14 cellular contexts compared by ENCODE assay signal in genomic region chr4:17027495-17027894, GRCh38.
A peak's percentile ranks its signal among the peaks of the same experiment; 100 is the strongest.
DNase-seq lines count a peak whose midpoint lies in the region; ATAC-seq, FAIRE-seq and TF ChIP-seq lines count a peak whose summit lies in the region.
"Had no signal": no experiment of that assay in that cellular context is flagged by ENCODE, and none has a peak within 500 bp of the region (broad histone marks: within the 10 kb centered on the region; RNA-seq: fewer than 3 reads in every experiment).

No MANE protein-coding gene starts in this region.

- TF ChIP-seq POLR2A in heart left ventricle (IDR thresholded peaks at IDR 0.05) (no peak), adrenal gland (IDR thresholded peaks at IDR 0.05) (no peak)

- no peaks in the 10 kb centered on the region for H3K36me3 Mint-ChIP-seq in activated naive CD8-positive, alpha-beta T cell treated with anti-CD3 and anti-CD28 coated beads for 36 hours
- no peaks in the 10 kb centered on the region for H3K36me3 Mint-ChIP-seq in CD8-positive, alpha-beta T cell

- no peak overlapping the region for H3K4me3 Mint-ChIP-seq in activated naive CD8-positive, alpha-beta T cell treated with anti-CD3 and anti-CD28 coated beads for 36 hours
- H3K4me3 Mint-ChIP-seq in CD8-positive, alpha-beta T cell = no peak overlapping the region
- H3K4me3 Mint-ChIP-seq: B cell, T-helper 17 cell had no signal

- POLR2A ChIA-PET in CD8-positive, alpha-beta T cell (lab: Charles Lee) = no interaction called here

- 63 to 69% (median 66%) methylated on average over 6 of the region's 6 CpGs for WGBS in heart left ventricle, 4 donors
- 69 to 72% (median 71%) methylated on average over 6 of the region's 6 CpGs for WGBS in adrenal gland, 4 donors

- no peak for DNase-seq in heart left ventricle
- no peak for DNase-seq in Right ventricle myocardium inferior (ENCODE audit: missing footprints)
- DNase-seq in adrenal gland = peak in 4 of 7 donors; percentile 1 to 20 (median 19)
- DNase-seq in fibroblast of villous mesenchyme (ENCODE audit: low read depth) = peak; percentile 85
- DNase-seq in urothelium cell line (ENCODE audit: low spot score) = peak; percentile 64
- DNase-seq in activated naive CD8-positive, alpha-beta T cell treated with anti-CD3 and anti-CD28 coated beads for 36 hours = no peak
- DNase-seq in NCI-H2081 (lab: John Stamatoyannopoulos, UW) = no peak
- DNase-seq in CD8-positive, alpha-beta T cell = no peak
- DNase-seq: NCI-H748 treated with DMSO at 0.1 percent for 48 hours, small intestine, T-helper 17 cell had no signal

- intact Hi-C loops in heart left ventricle (cut with DNase I) = no loop called here
- intact Hi-C loops in Right ventricle myocardium inferior (cut with DNase I) = no loop called here
- intact Hi-C loops in adrenal gland (cut with DNase I) = no loop called here
- intact Hi-C loops in CD8-positive, alpha-beta T cell (cut with DNase I, micrococcal nuclease) = no loop called here

- peak in 3 of 4 donors; percentile 33 to 90 (median 48) for ATAC-seq in heart left ventricle
- no peak for ATAC-seq in Right ventricle myocardium inferior
- no peak for ATAC-seq in CD8-positive, alpha-beta T cell
- ATAC-seq: body of pancreas, T-helper 17 cell had no signal

- no peak for FAIRE-seq in urothelium cell line (lab: Jason Lieb, UNC)
- FAIRE-seq: small intestine had no signal

- CTCF ChIA-PET in CD8-positive, alpha-beta T cell (lab: Charles Lee) = no interaction called here

- H3K27ac Mint-ChIP-seq in activated naive CD8-positive, alpha-beta T cell treated with anti-CD3 and anti-CD28 coated beads for 36 hours = no peak overlapping the region
- H3K27ac Mint-ChIP-seq in CD8-positive, alpha-beta T cell = no peak overlapping the region
- H3K27ac Mint-ChIP-seq: B cell, T-helper 17 cell had no signal

- H3K27me3 ChIP-seq in heart left ventricle (no peaks in the 10 kb centered on the region), adrenal gland (no peaks in the 10 kb centered on the region)
- no peaks in the 10 kb centered on the region for H3K27me3 ChIP-seq in CD8-positive, alpha-beta T cell (ENCODE audit: insufficient read depth, low read length)
- H3K27me3 ChIP-seq: body of pancreas had no signal

- H3K27me3 Mint-ChIP-seq in activated naive CD8-positive, alpha-beta T cell treated with anti-CD3 and anti-CD28 coated beads for 36 hours = peaks cover 24% of the 10 kb centered on the region
- H3K27me3 Mint-ChIP-seq in CD8-positive, alpha-beta T cell (ENCODE audit: low read depth) = peaks cover 16% of the 10 kb centered on the region
- H3K27me3 Mint-ChIP-seq: B cell had no signal

- no peaks in the 10 kb centered on the region for H3K9me3 ChIP-seq in heart left ventricle
- H3K9me3 ChIP-seq in adrenal gland (replicated peaks in 1 of 3) = no peaks in the 10 kb centered on the region
- no peaks in the 10 kb centered on the region for H3K9me3 ChIP-seq in CD8-positive, alpha-beta T cell (ENCODE audit: low read length)
- H3K9me3 ChIP-seq: body of pancreas had no signal

- H3K4me1 ChIP-seq in heart left ventricle (no peaks in the 10 kb centered on the region), adrenal gland (replicated peaks in 1 of 2) (no peaks in the 10 kb centered on the region)
- no peaks in the 10 kb centered on the region for H3K4me1 ChIP-seq in CD8-positive, alpha-beta T cell (ENCODE audit: insufficient read depth, low read length)
- H3K4me1 ChIP-seq: body of pancreas had no signal

- TF ChIP-seq CTCF in heart left ventricle (IDR thresholded peaks at IDR 0.05) (no peak), adrenal gland (IDR thresholded peaks at IDR 0.05) (no peak), fibroblast of villous mesenchyme (IDR thresholded peaks at IDR 0.05; ENCODE audit: insufficient read depth, low read depth, low read length) (no peak)
- no peak for TF ChIP-seq CTCF in CD8-positive, alpha-beta T cell (IDR thresholded peaks at IDR 0.05)

- H3K4me3 ChIP-seq in heart left ventricle (no peak overlapping the region), adrenal gland (no peak overlapping the region), fibroblast of villous mesenchyme (ENCODE audit: low read depth, low read length) (no peak overlapping the region)
- no peak overlapping the region for H3K4me3 ChIP-seq in CD8-positive, alpha-beta T cell (ENCODE audit: low read depth, low read length)
- H3K4me3 ChIP-seq: body of pancreas had no signal

- H3K9me3 Mint-ChIP-seq in activated naive CD8-positive, alpha-beta T cell treated with anti-CD3 and anti-CD28 coated beads for 36 hours = no peaks in the 10 kb centered on the region
- no peaks in the 10 kb centered on the region for H3K9me3 Mint-ChIP-seq in CD8-positive, alpha-beta T cell

- H3K4me1 Mint-ChIP-seq in activated naive CD8-positive, alpha-beta T cell treated with anti-CD3 and anti-CD28 coated beads for 36 hours = no peaks in the 10 kb centered on the region
- H3K4me1 Mint-ChIP-seq in CD8-positive, alpha-beta T cell (ENCODE audit: low read depth) = no peaks in the 10 kb centered on the region
- H3K4me1 Mint-ChIP-seq: B cell, T-helper 17 cell had no signal

- no peak overlapping the region for H3K27ac ChIP-seq in heart left ventricle
- no peak overlapping the region for H3K27ac ChIP-seq in adrenal gland
- H3K27ac ChIP-seq in CD8-positive, alpha-beta T cell (ENCODE audit: low read depth, low read length) = no peak overlapping the region
- H3K27ac ChIP-seq: body of pancreas, KMS-11 had no signal

- no peaks in the 10 kb centered on the region for H3K36me3 ChIP-seq in heart left ventricle
- H3K36me3 ChIP-seq in adrenal gland (replicated peaks in 1 of 2) = no peaks in the 10 kb centered on the region
- H3K36me3 ChIP-seq in CD8-positive, alpha-beta T cell (ENCODE audit: insufficient read depth, low read length) = no peaks in the 10 kb centered on the region

Comparison
In these comparisons a context has a peak if more than half of its experiments do, and no peak if none do; other contexts are left out.
1. ATAC-seq: peak in heart left ventricle (3 of 4); none in Right ventricle myocardium inferior (single experiment) and CD8-positive, alpha-beta T cell (single experiment).
2. DNase-seq: peak in adrenal gland (4 of 7), fibroblast of villous mesenchyme (single experiment) and urothelium cell line (single experiment); none in heart left ventricle (0 of 5), Right ventricle myocardium inferior (single experiment), activated naive CD8-positive, alpha-beta T cell treated with anti-CD3 and anti-CD28 coated beads for 36 hours (single experiment), NCI-H2081 (0 of 2) and CD8-positive, alpha-beta T cell (0 of 7).